1 cellular context compared by ENCODE assay signal in genomic region chr16:22663389-22664064, GRCh38.
TF ChIP-seq lines count a peak whose summit lies in the region.

No MANE protein-coding gene starts in this region.

TF ChIP-seq in GM23338, 12 proteins besides CTCF, POLR2A, EP300 and RAD21:
- TF ChIP-seq ZNF462 (CRISPR knock-in tag; IDR thresholded peaks at IDR 0.05) (no peak), JUNB (IDR thresholded peaks at IDR 0.05; ENCODE audit: unreplicated experiment) (no peak), CREB1 (CRISPR knock-in tag; IDR thresholded peaks at IDR 0.05; ENCODE audit: low read depth) (no peak)
